Comparison of ENCODE assay signal across 24 cellular contexts in the genomic region with DNA sequence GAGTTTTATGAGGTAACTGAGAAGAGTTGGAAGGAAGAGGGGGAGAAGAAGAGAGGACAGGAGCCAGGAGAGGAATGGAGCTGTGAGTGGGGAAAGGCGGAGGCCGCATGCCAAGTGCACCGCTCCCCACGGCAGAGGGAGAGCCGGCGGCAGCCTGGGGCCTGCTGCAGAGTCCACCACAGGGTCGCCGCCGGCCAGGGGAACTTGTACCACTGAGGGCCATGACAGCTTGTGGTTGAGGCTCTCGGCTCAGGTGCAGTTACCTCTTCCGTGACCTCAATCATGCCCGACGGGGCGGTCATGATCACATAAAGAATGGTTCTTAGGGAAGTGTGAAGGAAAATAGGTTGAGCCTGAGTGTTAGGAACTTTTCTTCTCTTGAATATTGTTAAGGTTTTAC.
A peak's percentile ranks its signal among the peaks of the same experiment; 100 is the strongest.
DNase-seq lines count a peak whose midpoint lies in the region; ATAC-seq and FAIRE-seq lines count a peak whose summit lies in the region.
"Had no signal": no experiment of that assay in that cellular context is flagged by ENCODE, and none has a peak within 500 bp of the region (broad histone marks: within the 10 kb centered on the region; RNA-seq: fewer than 3 reads in every experiment).

No MANE protein-coding gene starts in this region.

- DNase-seq in left ventricle myocardium superior (peak; percentile 19), cardiac septum (ENCODE audit: low spot score) (no peak), HTR-8/SVneo (ENCODE audit: insufficient read length, low spot score) (no peak), posterior vena cava (ENCODE audit: low spot score) (peak; percentile 80), KBM-7 (no peak)
- DNase-seq: 8988T; ACHN; AML-193; BE2C; CD4-positive, alpha-beta T cell; CD8-positive, alpha-beta memory T cell; DMS 273 treated with DMSO at 0.1 percent for 48 hours; DMS79; EL; GDM1; GM23248; H7 had no signal

- FAIRE-seq in HTR-8/SVneo (lab: Jason Lieb, UNC): peak; percentile 93
- FAIRE-seq: A549, D721Med, GM12878, GM19239, H1 had no signal

- in situ Hi-C loops in KBM-7 (cut with MboI; ENCODE audit: low pct_unique_long_range_greater_than_20kb, low sequenced_read_pairs): no loop called here

- ATAC-seq in left ventricle myocardium superior (no peak), HG02884 (IDR thresholded peaks at IDR 0.05; ENCODE audit: unreplicated experiment) (no peak)
- ATAC-seq: A549, GM12878, HCT116 had no signal

- intact Hi-C loops in left ventricle myocardium superior (cut with micrococcal nuclease): no loop called here
- intact Hi-C loops in cardiac septum (cut with DNase I): no loop called here
- intact Hi-C loops in posterior vena cava (cut with DNase I): no loop called here

Comparison
In these comparisons a context has a peak if more than half of its experiments do, and no peak if none do; other contexts are left out.
1. DNase-seq: peak in left ventricle myocardium superior (single experiment) and posterior vena cava (single experiment); none in cardiac septum (single experiment), HTR-8/SVneo (single experiment) and KBM-7 (single experiment).